Comparison of ENCODE assay signal across 10 cellular contexts in genomic region chr18:65567372-65567771, GRCh38.
DNase-seq lines count a peak whose midpoint lies in the region; ATAC-seq and TF ChIP-seq lines count a peak whose summit lies in the region.
"Had no signal": no experiment of that assay in that cellular context is flagged by ENCODE, and none has a peak within 500 bp of the region (broad histone marks: within the 10 kb centered on the region; RNA-seq: fewer than 3 reads in every experiment).

No MANE protein-coding gene starts in this region.

- no peak overlapping the region for H3K27ac Mint-ChIP-seq in chondrocyte (ENCODE audit: unreplicated experiment)
- H3K27ac Mint-ChIP-seq: B cell had no signal

- no peaks in the 10 kb centered on the region for H3K27me3 Mint-ChIP-seq in chondrocyte (ENCODE audit: low read depth)
- H3K27me3 Mint-ChIP-seq: B cell had no signal

- ATAC-seq in HG03039 (IDR thresholded peaks at IDR 0.05; ENCODE audit: unreplicated experiment), result no peak
- ATAC-seq in GM19463 (IDR thresholded peaks at IDR 0.05; ENCODE audit: unreplicated experiment), result no peak

- DNase-seq in NOMO-1 treated with dmso at 0.1 percent for 144 hours (lab: John Stamatoyannopoulos, UW; ENCODE audit: unreplicated experiment), result peak; percentile 1
- no peak for DNase-seq in NOMO-1 treated with DMSO at 0.1 percent for 48 hours (lab: John Stamatoyannopoulos, UW; ENCODE audit: unreplicated experiment)
- peak; percentile 66 for DNase-seq in NCI-H748 (lab: John Stamatoyannopoulos, UW; ENCODE audit: unreplicated experiment)
- no peak for DNase-seq in chondrocyte (ENCODE audit: low spot score)
- DNase-seq in superior temporal gyrus (ENCODE audit: extremely low spot score), result peak; percentile 53
- no peak for DNase-seq in stimulated activated CD4-positive, alpha-beta T cell treated with anti-CD3 and anti-CD28 coated beads, Interleukin-4, amount 100 ng/mL, for 1 hour
- DNase-seq: activated CD4-positive, alpha-beta T cell treated with anti-CD3 and anti-CD28 coated beads, Interleukin-2, amount 50 U/mL, for 4 hours had no signal

- peaks cover 2% of the 10 kb centered on the region for H3K9me3 Mint-ChIP-seq in chondrocyte (ENCODE audit: low read depth)

- peak; percentile 66 for TF ChIP-seq CTCF in chondrocyte (IDR thresholded peaks at IDR 0.05)

- H3K4me1 Mint-ChIP-seq in chondrocyte (ENCODE audit: low read depth), result no peaks in the 10 kb centered on the region
- H3K4me1 Mint-ChIP-seq: B cell had no signal

- H3K4me3 Mint-ChIP-seq in chondrocyte (ENCODE audit: unreplicated experiment), result no peak overlapping the region
- H3K4me3 Mint-ChIP-seq: B cell had no signal

- no peaks in the 10 kb centered on the region for H3K36me3 Mint-ChIP-seq in chondrocyte (ENCODE audit: low read depth)

Comparison
In these comparisons a context has a peak if more than half of its experiments do, and no peak if none do; other contexts are left out.
1. DNase-seq: peak in NOMO-1 treated with dmso at 0.1 percent for 144 hours (single experiment), NCI-H748 (single experiment) and superior temporal gyrus (single experiment); none in NOMO-1 treated with DMSO at 0.1 percent for 48 hours (single experiment), chondrocyte (single experiment) and stimulated activated CD4-positive, alpha-beta T cell treated with anti-CD3 and anti-CD28 coated beads, Interleukin-4, amount 100 ng/mL, for 1 hour (single experiment).